ENCODE assay signal across 11 cellular contexts in genomic region chr1:161092621-161093028, GRCh38. TPM values are rescaled to one million over a fixed set of nuclear protein-coding genes. Genes with fewer than 3 reads are reported as not detected.
DNase-seq lines count a peak whose midpoint lies in the region; ATAC-seq and TF ChIP-seq lines count a peak whose summit lies in the region.
"Had no signal": no experiment of that assay in that cellular context is flagged by ENCODE, and none has a peak within 500 bp of the region (broad histone marks: within the 10 kb centered on the region; RNA-seq: fewer than 3 reads in every experiment).

No MANE protein-coding gene starts in this region.

- no peaks in the 10 kb centered on the region for H3K27me3 Mint-ChIP-seq in activated CD8-positive, alpha-beta T cell treated with anti-CD3 and anti-CD28 coated beads for 36 hours
- H3K27me3 Mint-ChIP-seq in stimulated activated naive CD8-positive, alpha-beta T cell treated with anti-CD3 and anti-CD28 coated beads, Interleukin-15, amount 100 ng/mL, for 72 hours, result no peaks in the 10 kb centered on the region

- no peak overlapping the region for H3K27ac Mint-ChIP-seq in activated CD8-positive, alpha-beta T cell treated with anti-CD3 and anti-CD28 coated beads for 36 hours
- H3K27ac Mint-ChIP-seq in stimulated activated naive CD8-positive, alpha-beta T cell treated with anti-CD3 and anti-CD28 coated beads, Interleukin-15, amount 100 ng/mL, for 72 hours, result no peak overlapping the region

- CTCF ChIA-PET in activated CD8-positive, alpha-beta T cell treated with anti-CD3 and anti-CD28 coated beads for 36 hours (lab: Charles Lee), result interaction anchor here (0.7 to 9.4 kb wide), 6 partner anchors 23 to 141 kb away, joined by 3 to 200 read pairs (median 4); partner anchors contain the start of gene ARHGAP30

- intact Hi-C loops in activated CD8-positive, alpha-beta T cell treated with anti-CD3 and anti-CD28 coated beads for 36 hours (cut with micrococcal nuclease), result no loop called here

- no peaks in the 10 kb centered on the region for H3K36me3 Mint-ChIP-seq in activated CD8-positive, alpha-beta T cell treated with anti-CD3 and anti-CD28 coated beads for 36 hours (ENCODE audit: low read depth)

- peaks cover 64% of the 10 kb centered on the region for H3K4me1 Mint-ChIP-seq in activated CD8-positive, alpha-beta T cell treated with anti-CD3 and anti-CD28 coated beads for 36 hours (ENCODE audit: low read depth)
- H3K4me1 Mint-ChIP-seq in stimulated activated naive CD8-positive, alpha-beta T cell treated with anti-CD3 and anti-CD28 coated beads, Interleukin-15, amount 100 ng/mL, for 72 hours, result peaks cover 86% of the 10 kb centered on the region

- POLR2A ChIA-PET in activated CD8-positive, alpha-beta T cell treated with anti-CD3 and anti-CD28 coated beads for 36 hours (lab: Charles Lee), result interaction anchor here (0.6 to 8.2 kb wide), 4 partner anchors 14 to 47 kb away, joined by 3 to 57 read pairs (median 4); partner anchors contain the start of genes ARHGAP30 and USF1

- no peak overlapping the region for H3K4me3 Mint-ChIP-seq in activated CD8-positive, alpha-beta T cell treated with anti-CD3 and anti-CD28 coated beads for 36 hours
- peak overlapping the region; percentile 27 to 46 for H3K4me3 Mint-ChIP-seq in stimulated activated naive CD8-positive, alpha-beta T cell treated with anti-CD3 and anti-CD28 coated beads, Interleukin-15, amount 100 ng/mL, for 72 hours

- peak; percentile 92 for ATAC-seq in activated CD8-positive, alpha-beta T cell treated with anti-CD3 and anti-CD28 coated beads for 36 hours
- ATAC-seq in esophagus mucosa (peak; percentile 67), GM19455 (IDR thresholded peaks at IDR 0.05; ENCODE audit: unreplicated experiment) (no peak), HG02884 (IDR thresholded peaks at IDR 0.05; ENCODE audit: unreplicated experiment) (no peak)
- peak; percentile 94 for ATAC-seq in stimulated activated naive CD8-positive, alpha-beta T cell treated with anti-CD3 and anti-CD28 coated beads, Interleukin-15, amount 100 ng/mL, for 72 hours

- peak; percentile 55 for DNase-seq in activated naive CD4-positive, alpha-beta T cell treated with Interleukin-2 at 50 U/mL for 16 hours
- DNase-seq in activated naive CD4-positive, alpha-beta T cell (lab: John Stamatoyannopoulos, UW), result no peak
- peak; percentile 72 for DNase-seq in activated CD8-positive, alpha-beta T cell treated with anti-CD3 and anti-CD28 coated beads for 36 hours
- DNase-seq in stimulated activated naive CD8-positive, alpha-beta T cell treated with anti-CD3 and anti-CD28 coated beads, Interleukin-15, amount 100 ng/mL, for 72 hours, result peak; percentile 24 to 44
- DNase-seq in DMS114 treated with DMSO at 0.1 percent for 48 hours (lab: John Stamatoyannopoulos, UW; ENCODE audit: unreplicated experiment), result no peak
- DNase-seq: glutamatergic neuron, NCI-H526 had no signal

- H3K9me3 Mint-ChIP-seq in activated CD8-positive, alpha-beta T cell treated with anti-CD3 and anti-CD28 coated beads for 36 hours, result no peaks in the 10 kb centered on the region
- H3K9me3 Mint-ChIP-seq in stimulated activated naive CD8-positive, alpha-beta T cell treated with anti-CD3 and anti-CD28 coated beads, Interleukin-15, amount 100 ng/mL, for 72 hours, result no peaks in the 10 kb centered on the region

- no peak for TF ChIP-seq CTCF in activated CD8-positive, alpha-beta T cell treated with anti-CD3 and anti-CD28 coated beads for 36 hours (IDR thresholded peaks at IDR 0.05)

RNA-seq across cellular contexts. Expression of gene NECTIN4, which starts 3.3 kb away (rescaled TPM):
- not detected for total RNA-seq in activated CD8-positive, alpha-beta T cell treated with anti-CD3 and anti-CD28 coated beads for 36 hours
- 115 TPM for total RNA-seq in esophagus mucosa

RNA-seq across cellular contexts. Expression of gene KLHDC9, which starts 5.5 kb away (rescaled TPM):
- total RNA-seq in activated CD8-positive, alpha-beta T cell treated with anti-CD3 and anti-CD28 coated beads for 36 hours, result under 1 TPM in 1 of 2 experiments, not detected in 1; 0.43 TPM
- total RNA-seq in esophagus mucosa, result 4.5 TPM

RNA-seq across cellular contexts. Expression of gene ARHGAP30, which starts 22.9 kb away (rescaled TPM):
- total RNA-seq in activated CD8-positive, alpha-beta T cell treated with anti-CD3 and anti-CD28 coated beads for 36 hours, result 100 to 1,000 TPM; 174 to 175 TPM
- total RNA-seq in esophagus mucosa, result 6.0 TPM
- total RNA-seq: myocyte had no signal

RNA-seq across cellular contexts. Expression of gene PFDN2, which starts 25.2 kb away (rescaled TPM):
- 100 to 1,000 TPM; 137 to 144 TPM for total RNA-seq in activated CD8-positive, alpha-beta T cell treated with anti-CD3 and anti-CD28 coated beads for 36 hours
- total RNA-seq in esophagus mucosa, result 46.2 TPM

RNA-seq across cellular contexts. Expression of gene NIT1, which starts 25.3 kb away (rescaled TPM):
- total RNA-seq in activated CD8-positive, alpha-beta T cell treated with anti-CD3 and anti-CD28 coated beads for 36 hours, result 10 to 100 TPM; 38.5 to 40.0 TPM
- total RNA-seq in esophagus mucosa, result 26.4 TPM

Comparison
In these comparisons a context has a peak if more than half of its experiments do, and no peak if none do; other contexts are left out.
1. DNase-seq: peak in activated naive CD4-positive, alpha-beta T cell treated with Interleukin-2 at 50 U/mL for 16 hours (single experiment), activated CD8-positive, alpha-beta T cell treated with anti-CD3 and anti-CD28 coated beads for 36 hours (single experiment) and stimulated activated naive CD8-positive, alpha-beta T cell treated with anti-CD3 and anti-CD28 coated beads, Interleukin-15, amount 100 ng/mL, for 72 hours (2 of 2); none in activated naive CD4-positive, alpha-beta T cell (0 of 4) and DMS114 treated with DMSO at 0.1 percent for 48 hours (single experiment).
2. ATAC-seq: peak in activated CD8-positive, alpha-beta T cell treated with anti-CD3 and anti-CD28 coated beads for 36 hours (single experiment), esophagus mucosa (single experiment) and stimulated activated naive CD8-positive, alpha-beta T cell treated with anti-CD3 and anti-CD28 coated beads, Interleukin-15, amount 100 ng/mL, for 72 hours (single experiment); none in GM19455 (single experiment) and HG02884 (single experiment).
3. RNA of gene NECTIN4, which starts 3.3 kb away (total RNA-seq): 115 TPM in esophagus mucosa (single experiment); not detected in activated CD8-positive, alpha-beta T cell treated with anti-CD3 and anti-CD28 coated beads for 36 hours; every median in the first group is over 100 times any median in the second.
4. RNA of gene ARHGAP30, which starts 22.9 kb away (total RNA-seq): 174 to 175 TPM in activated CD8-positive, alpha-beta T cell treated with anti-CD3 and anti-CD28 coated beads for 36 hours; 6.0 TPM in esophagus mucosa (single experiment); every median in the first group is over 10 times any median in the second.